8 cellular contexts compared by ENCODE assay signal in genomic region chr9:136629879-136630661, GRCh38. TPM values are rescaled to one million over a fixed set of nuclear protein-coding genes. Genes with fewer than 3 reads are reported as not detected.
DNase-seq lines count a peak whose midpoint lies in the region; ATAC-seq, FAIRE-seq and TF ChIP-seq lines count a peak whose summit lies in the region.

No MANE protein-coding gene starts in this region.

- WGBS in GM12878 (ENCODE audit: insufficient coverage, insufficient replicate concordance, low lambda C conversion rate, missing lambda C conversion rate) = 10% methylated on average over 18 of the region's 19 CpGs

- no peaks in the 10 kb centered on the region for H3K9me3 ChIP-seq in GM12878 (replicated peaks; ENCODE audit: control insufficient read depth, insufficient read depth, low read length)

- H2AFZ ChIP-seq in GM12878 (ENCODE audit: control insufficient read depth, low read depth, low read length) = no peak overlapping the region

- intact Hi-C loops in GM12878 (cut with micrococcal nuclease; ENCODE audit: unreplicated experiment) = no loop called here

- no peaks in the 10 kb centered on the region for H3K79me2 ChIP-seq in GM12878 (ENCODE audit: control insufficient read depth, insufficient read depth, low read length)

- H3K4me3 ChIP-seq in GM12878 = no peak overlapping the region
- no peak overlapping the region for H3K4me3 ChIP-seq in kidney epithelial cell (ENCODE audit: low read depth, low read length)

- no peak overlapping the region for H3K27ac ChIP-seq in GM12878 (ENCODE audit: control insufficient read depth, insufficient read depth)

- BruUV-seq in GM12878 (replicated peaks; lab: Mats Ljungman, UMichigan) = no TSS peak

- H4K20me1 ChIP-seq in GM12878 (ENCODE audit: control insufficient read depth, insufficient read depth) = no peaks in the 10 kb centered on the region

- ATAC-seq in GM12878 = peak; percentile 83
- ATAC-seq in GM19035 (IDR thresholded peaks at IDR 0.05; ENCODE audit: unreplicated experiment) = no peak
- ATAC-seq in HG03139 (IDR thresholded peaks at IDR 0.05; ENCODE audit: unreplicated experiment) = no peak

- TF ChIP-seq POLR2A in GM12878 (IDR thresholded peaks at IDR 0.05; ENCODE audit: low read depth, low read length) = no peak

- POLR2A ChIA-PET in GM12878 (lab: Charles Lee) = interaction anchor here (0.6 to 1.0 kb wide), 2 partner anchors 78 to 112 kb away, joined by 3 read pairs; no protein-coding TSS in a partner anchor

- TF ChIP-seq CTCF in GM12878 (IDR thresholded peaks at IDR 0.05 in 2 of 3, conservative IDR thresholded peaks at IDR 0.05 in 1 of 3; ENCODE audit: control insufficient read depth in 2 of 3, extremely low read depth in 1 of 3, insufficient read depth in 1 of 3, low read depth in 3 of 3, low read length in 3 of 3) (peak; percentile 58 to 75 (median 69); a peak in 5 of 6 replicates), kidney epithelial cell (IDR thresholded peaks at IDR 0.05; ENCODE audit: insufficient read depth, low read length, poor library complexity, severe bottlenecking) (peak; percentile 83)

- no peak overlapping the region for H3K9ac ChIP-seq in GM12878 (ENCODE audit: control insufficient read depth, insufficient read depth, low read length)

- peak; percentile 93 for TF ChIP-seq RAD21 in Ishikawa (IDR thresholded peaks at IDR 0.05; ENCODE audit: low read depth)
- peak; percentile 92 for TF ChIP-seq RAD21 in GM12878 (IDR thresholded peaks at IDR 0.05; ENCODE audit: insufficient read depth, low read depth, low read length)

- TF ChIP-seq EP300 in Ishikawa (IDR thresholded peaks at IDR 0.05; ENCODE audit: borderline replicate concordance) = no peak
- no peak for TF ChIP-seq EP300 in GM12878 (IDR thresholded peaks at IDR 0.05; ENCODE audit: borderline replicate concordance in 1 of 2, control insufficient read depth in 1 of 2, low read depth in 2 of 2, low read length in 2 of 2)

- no peaks in the 10 kb centered on the region; the same call in 1 of the 2 replicates for H3K4me1 ChIP-seq in GM12878 (ENCODE audit: control insufficient read depth, insufficient read depth, low read length)

- in situ Hi-C loops in GM12878 (cut with MboI) = loop anchor here (5.0 kb wide), 1 partner anchor 138 kb away; no protein-coding TSS in a partner anchor

- SMC1A ChIA-PET in GM12878 (lab: Charles Lee; ENCODE audit: uncharacterized antibody, unreplicated experiment) = interaction anchor here (1.0 to 1.8 kb wide), 4 partner anchors 23 to 142 kb away, joined by 3 to 14 read pairs (median 6); no protein-coding TSS in a partner anchor

- peak; percentile 58 for DNase-seq in CD1c-positive myeloid dendritic cell (ENCODE audit: extremely low spot score)
- DNase-seq in T-helper 1 cell = peak; percentile 30 to 44 (median 40)
- DNase-seq in GM12878 (ENCODE audit: low read depth, low spot score) = no peak
- no peak for DNase-seq in kidney epithelial cell (ENCODE audit: low read depth)
- peak; percentile 44 for DNase-seq in stimulated activated CD8-positive, alpha-beta memory T cell treated with anti-CD3 and anti-CD28 coated beads, Interleukin-12 subunit alpha, Interleukin-12 subunit beta, amount 100 ng/mL, for 1 hour (ENCODE audit: low read depth)

- FAIRE-seq in GM12878 (lab: Jason Lieb, UNC) = no peak

- H3K27me3 ChIP-seq in GM12878 (replicated peaks in 1 of 2; ENCODE audit: control insufficient read depth in 2 of 2, insufficient read depth in 2 of 2, low read length in 1 of 2) = no peaks in the 10 kb centered on the region; a peak in 2 of 4 replicates
- peaks cover 8% of the 10 kb centered on the region for H3K27me3 ChIP-seq in kidney epithelial cell (ENCODE audit: control insufficient read depth, insufficient read depth, low read length)

- CTCF ChIA-PET in GM12878 (lab: Yijun Ruan, JAX) = interaction anchor here (0.6 to 8.5 kb wide), 9 partner anchors 12 to 229 kb away, joined by 3 to 223 read pairs (median 4); no protein-coding TSS in a partner anchor

- no peak overlapping the region for H3K4me2 ChIP-seq in GM12878 (ENCODE audit: control insufficient read depth, insufficient read depth)

- RAD21 ChIA-PET in GM12878 (lab: Charles Lee; ENCODE audit: unreplicated experiment) = interaction anchor here (1.1 to 7.7 kb wide), 3 partner anchors 90 to 143 kb away, joined by 5 to 126 read pairs (median 5); no protein-coding TSS in a partner anchor

- H3K36me3 ChIP-seq in GM12878 (ENCODE audit: control insufficient read depth in 2 of 2, insufficient read depth in 2 of 2, low read length in 1 of 2) = no peaks in the 10 kb centered on the region
- H3K36me3 ChIP-seq in kidney epithelial cell (ENCODE audit: control insufficient read depth, insufficient read depth, low read length) = no peaks in the 10 kb centered on the region

TF ChIP-seq in Ishikawa, 13 proteins besides CTCF, POLR2A, EP300 and RAD21 (continues in another document):
- TF ChIP-seq CEBPB (IDR thresholded peaks at IDR 0.05) = no peak
- peak; percentile 47; the same call in 1 of the 2 replicates for TF ChIP-seq ZBTB7A (IDR thresholded peaks at IDR 0.05; ENCODE audit: low read depth)
- TF ChIP-seq MAX (IDR thresholded peaks at IDR 0.05) = no peak
- no peak for TF ChIP-seq YY1 (IDR thresholded peaks at IDR 0.05; ENCODE audit: low read depth)

TF ChIP-seq in GM12878, 131 proteins besides CTCF, POLR2A, EP300 and RAD21 (continues in another document):
- TF ChIP-seq MXI1 (IDR thresholded peaks at IDR 0.05; ENCODE audit: low read depth, low read length) (no peak), EGR1 (IDR thresholded peaks at IDR 0.05; ENCODE audit: borderline replicate concordance in 1 of 2, low read depth in 2 of 2, low read length in 2 of 2) (peak; percentile 29 to 93), E4F1 (IDR thresholded peaks at IDR 0.05; ENCODE audit: borderline replicate concordance, partially characterized antibody) (no peak), ZNF217 (IDR thresholded peaks at IDR 0.05) (no peak), SP1 (IDR thresholded peaks at IDR 0.05; ENCODE audit: low read depth, low read length) (no peak), MTA2 (IDR thresholded peaks at IDR 0.05; ENCODE audit: low read depth) (no peak)

RNA-seq across cellular contexts. Expression of gene EGFL7, which starts 32.6 kb away (rescaled TPM):
- not detected in 2 replicates for total RNA-seq in GM12878 (2013; cell fraction: nucleolus; rRNA removed)
- 0.06 and 0.16 TPM in 2 replicates for total RNA-seq in GM12878 (2014; rRNA removed)
- not detected in 2 replicates for total RNA-seq in GM12878 (2014; rRNA removed; fragmentation: Illumina TruSeq; extraction: Trizol)
- 0.46 and 0.64 TPM in 2 replicates for total RNA-seq in GM12878 (2021)
- not detected for polyA plus RNA-seq in GM12878 (2011; ENCODE audit: low read depth)
- polyA plus RNA-seq in GM12878 (2011; rRNA removed) = 0.06 and 0.11 TPM in 2 replicates
- 0.20 and 0.30 TPM in 2 replicates for polyA plus RNA-seq in GM12878 (2011; cell fraction: cytosol; rRNA removed)
- 0.41 and 0.51 TPM in 2 replicates for polyA plus RNA-seq in GM12878 (2011; cell fraction: nucleus; rRNA removed)
- 0.16 and 0.39 TPM in 2 replicates for polyA plus RNA-seq in GM12878 (2012)
- not detected in 2 replicates for polyA plus RNA-seq in GM12878 (2014; fragmentation: Illumina TruSeq; extraction: Trizol)
- not detected for polyA plus RNA-seq in GM12878 (2014; fragmentation: Nextera tagmentation; extraction: Ambion mirVana)
- 0.27 TPM in 1 of 2 replicates, not detected in the other for polyA plus RNA-seq in GM12878 (2014; rRNA removed)
- polyA plus RNA-seq in GM12878 (2016; fragmentation: Nextera tagmentation; extraction: Ambion mirVana) = under 1 TPM in 1 of 2 experiments, not detected in 1; 0.19 TPM
- polyA minus RNA-seq in GM12878 (2011; rRNA and poly(A)+ RNA removed) = 0.36 TPM in 1 of 2 replicates, not detected in the other
- 0.94 and 1.2 TPM in 2 replicates for polyA minus RNA-seq in GM12878 (2011; cell fraction: cytosol; rRNA and poly(A)+ RNA removed)
- 0.96 TPM in 1 of 2 replicates, not detected in the other for polyA minus RNA-seq in GM12878 (2011; cell fraction: nucleus; rRNA and poly(A)+ RNA removed)
- total RNA-seq in kidney epithelial cell = 56.2 and 58.7 TPM in 2 replicates

RNA-seq across cellular contexts. Expression of gene AGPAT2, which starts 57.2 kb away (rescaled TPM):
- 16.2 and 18.7 TPM in 2 replicates for total RNA-seq in GM12878 (2013; cell fraction: nucleolus; rRNA removed)
- 16.2 and 18.9 TPM in 2 replicates for total RNA-seq in GM12878 (2014; rRNA removed)
- 6.8 and 7.1 TPM in 2 replicates for total RNA-seq in GM12878 (2014; rRNA removed; fragmentation: Illumina TruSeq; extraction: Trizol)
- total RNA-seq in GM12878 (2021) = 22.5 TPM in 2 replicates
- polyA plus RNA-seq in GM12878 (2011; ENCODE audit: low read depth) = 3.2 TPM
- polyA plus RNA-seq in GM12878 (2011; rRNA removed) = 6.5 and 17.5 TPM in 2 replicates
- polyA plus RNA-seq in GM12878 (2011; cell fraction: cytosol; rRNA removed) = 26.4 and 33.7 TPM in 2 replicates
- 27.6 and 27.8 TPM in 2 replicates for polyA plus RNA-seq in GM12878 (2011; cell fraction: nucleus; rRNA removed)
- polyA plus RNA-seq in GM12878 (2012) = 13.6 and 14.9 TPM in 2 replicates
- 0.92 and 6.0 TPM in 2 replicates for polyA plus RNA-seq in GM12878 (2014; fragmentation: Illumina TruSeq; extraction: Trizol)
- polyA plus RNA-seq in GM12878 (2014; fragmentation: Nextera tagmentation; extraction: Ambion mirVana) = under 1 TPM; 0.10 to 0.47 TPM
- polyA plus RNA-seq in GM12878 (2014; rRNA removed) = 25.4 and 28.5 TPM in 2 replicates
- 10 to 100 TPM; 19.5 to 23.7 TPM for polyA plus RNA-seq in GM12878 (2016; fragmentation: Nextera tagmentation; extraction: Ambion mirVana)
- polyA minus RNA-seq in GM12878 (2011; rRNA and poly(A)+ RNA removed) = 11.4 and 17.3 TPM in 2 replicates
- 7.8 and 9.6 TPM in 2 replicates for polyA minus RNA-seq in GM12878 (2011; cell fraction: cytosol; rRNA and poly(A)+ RNA removed)
- 7.3 and 8.8 TPM in 2 replicates for polyA minus RNA-seq in GM12878 (2011; cell fraction: nucleus; rRNA and poly(A)+ RNA removed)
- total RNA-seq in kidney epithelial cell = 72.9 and 81.2 TPM in 2 replicates

Comparison
In these comparisons a context has a peak if more than half of its experiments do, and no peak if none do; other contexts are left out.
1. DNase-seq: peak in CD1c-positive myeloid dendritic cell (single experiment), T-helper 1 cell (5 of 5) and stimulated activated CD8-positive, alpha-beta memory T cell treated with anti-CD3 and anti-CD28 coated beads, Interleukin-12 subunit alpha, Interleukin-12 subunit beta, amount 100 ng/mL, for 1 hour (single experiment); none in GM12878 (single experiment) and kidney epithelial cell (single experiment).
2. RNA of gene EGFL7, which starts 32.6 kb away (total RNA-seq): 56.2 to 58.7 TPM in kidney epithelial cell; 0.06 to 0.64 TPM in GM12878; every median in the first group is over 10 times any median in the second.